In the genomic region with DNA sequence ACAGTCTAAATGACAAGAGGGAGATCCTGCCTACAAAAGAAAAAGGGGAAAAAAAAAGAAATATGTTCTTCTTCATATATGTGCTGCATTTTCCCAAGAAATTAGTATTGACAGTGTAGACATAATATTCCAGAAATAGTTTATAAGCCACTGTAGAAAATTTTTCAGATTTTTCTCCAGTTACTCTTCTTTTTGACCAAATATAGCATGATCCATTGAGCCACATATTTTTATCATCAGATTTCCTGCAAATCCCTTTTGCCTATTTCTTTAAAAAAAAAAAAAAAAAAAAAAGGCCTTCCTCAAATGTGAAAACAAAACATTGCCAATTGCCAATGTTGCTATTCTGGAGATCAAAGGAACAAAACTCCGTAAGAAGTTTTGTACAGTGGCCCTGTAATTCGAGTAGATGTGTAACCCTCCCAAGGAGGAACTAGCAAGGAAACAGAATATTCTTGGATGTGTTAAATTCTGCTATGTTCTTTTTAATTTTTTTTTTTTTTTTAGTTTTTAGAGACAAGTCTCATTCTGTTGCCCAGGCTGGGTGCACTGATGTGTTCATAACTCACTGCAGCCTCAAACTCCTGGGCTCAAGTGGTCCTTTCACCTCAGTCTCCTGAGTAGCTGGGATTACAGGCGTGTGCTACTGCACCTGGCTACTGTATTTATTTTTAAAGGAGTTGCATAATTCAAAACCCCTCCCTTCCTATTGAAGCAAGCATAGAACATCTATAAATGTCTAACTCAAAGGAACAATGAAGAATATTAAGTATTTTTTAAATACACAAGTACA, we compare ENCODE assay signal across 21 cellular contexts. TPM values are rescaled to one million over a fixed set of nuclear protein-coding genes. Genes with fewer than 3 reads are reported as not detected.
DNase-seq lines count a peak whose midpoint lies in the region; ATAC-seq and TF ChIP-seq lines count a peak whose summit lies in the region.
"Had no signal": no experiment of that assay in that cellular context is flagged by ENCODE, and none has a peak within 500 bp of the region (broad histone marks: within the 10 kb centered on the region; RNA-seq: fewer than 3 reads in every experiment).

No MANE protein-coding gene starts in this region.

- H3K27me3 Mint-ChIP-seq in GM23338 (ENCODE audit: insufficient read depth, low read depth, poor library complexity) = peaks cover 2% of the 10 kb centered on the region
- H3K27me3 Mint-ChIP-seq in activated CD4-positive, alpha-beta memory T cell treated with anti-CD3 and anti-CD28 coated beads, Interleukin-2, amount 10 ng/mL, durations not matched to agents 7 days and 5 days = no peaks in the 10 kb centered on the region
- H3K27me3 Mint-ChIP-seq: T-helper 17 cell had no signal

- no peaks in the 10 kb centered on the region for H3K4me1 ChIP-seq in GM23338 (ENCODE audit: insufficient read depth)

- ATAC-seq in GM23338 = no peak
- ATAC-seq in sciatic nerve = peak; percentile 20
- ATAC-seq: right cardiac atrium, T-helper 17 cell, WTC11 had no signal

- no peaks in the 10 kb centered on the region for H3K9me2 ChIP-seq in GM23338 (ENCODE audit: insufficient read depth)

- H3K36me3 ChIP-seq in GM23338 (ENCODE audit: insufficient read depth) = peaks cover 42% of the 10 kb centered on the region
- H3K36me3 ChIP-seq: cardiac muscle cell had no signal

- CTCF ChIA-PET in activated CD4-positive, alpha-beta memory T cell treated with anti-CD3 and anti-CD28 coated beads, Interleukin-2, amount 10 ng/mL, durations not matched to agents 7 days and 5 days (lab: Charles Lee) = no interaction called here

- no peaks in the 10 kb centered on the region for H3F3A ChIP-seq in GM23338 (replicated peaks; ENCODE audit: low read depth)

- no peaks in the 10 kb centered on the region for H3K4me1 Mint-ChIP-seq in GM23338
- H3K4me1 Mint-ChIP-seq in activated CD4-positive, alpha-beta memory T cell treated with anti-CD3 and anti-CD28 coated beads, Interleukin-2, amount 10 ng/mL, durations not matched to agents 7 days and 5 days = no peaks in the 10 kb centered on the region
- H3K4me1 Mint-ChIP-seq: WTC11 had no signal

- no peak overlapping the region for H3K4me2 ChIP-seq in GM23338

- DNase-seq in NCI-H510A treated with DMSO at 0.1 percent for 48 hours (lab: John Stamatoyannopoulos, UW) = peak; percentile 21
- no peak for DNase-seq in NCI-H510A (lab: John Stamatoyannopoulos, UW)
- no peak for DNase-seq in GM23338 (ENCODE audit: low spot score)
- DNase-seq in cardiac fibroblast (ENCODE audit: low read depth in 2 of 2) = peak; percentile 10 to 15
- no peak for DNase-seq in sciatic nerve (ENCODE audit: low spot score)
- DNase-seq in kidney tubule cell (ENCODE audit: low spot score) = no peak
- DNase-seq in T-helper 2 cell = no peak
- DNase-seq in activated CD4-positive, alpha-beta memory T cell treated with anti-CD3 and anti-CD28 coated beads, Interleukin-2, amount 10 ng/mL, durations not matched to agents 7 days and 5 days = no peak
- DNase-seq: adrenal gland; dorsolateral prefrontal cortex; erythroblast; H7; NCI-H2227 treated with DMSO at 0.1 percent for 48 hours; right cardiac atrium; SHP77; stimulated activated naive CD4-positive, alpha-beta T cell; T-helper 17 cell; tibial artery had no signal

- H3K79me2 ChIP-seq in GM23338 (replicated peaks; ENCODE audit: insufficient read depth) = peaks cover 2% of the 10 kb centered on the region; the same call in 1 of the 2 replicates

- no peak overlapping the region for H3K27ac Mint-ChIP-seq in GM23338
- H3K27ac Mint-ChIP-seq in activated CD4-positive, alpha-beta memory T cell treated with anti-CD3 and anti-CD28 coated beads, Interleukin-2, amount 10 ng/mL, durations not matched to agents 7 days and 5 days = no peak overlapping the region
- H3K27ac Mint-ChIP-seq: T-helper 17 cell had no signal

- no peaks in the 10 kb centered on the region for H3K27me3 ChIP-seq in GM23338 (ENCODE audit: insufficient read depth)
- H3K27me3 ChIP-seq: adrenal gland, cardiac muscle cell, dorsolateral prefrontal cortex, tibial artery had no signal

- intact Hi-C loops in sciatic nerve (cut with DNase I) = no loop called here

- no peak overlapping the region for H3K4me3 Mint-ChIP-seq in GM23338
- H3K4me3 Mint-ChIP-seq in activated CD4-positive, alpha-beta memory T cell treated with anti-CD3 and anti-CD28 coated beads, Interleukin-2, amount 10 ng/mL, durations not matched to agents 7 days and 5 days = no peak overlapping the region
- H3K4me3 Mint-ChIP-seq: T-helper 17 cell, WTC11 had no signal

- POLR2A ChIA-PET in activated CD4-positive, alpha-beta memory T cell treated with anti-CD3 and anti-CD28 coated beads, Interleukin-2, amount 10 ng/mL, durations not matched to agents 7 days and 5 days (lab: Charles Lee) = no interaction called here

- peaks cover 6% of the 10 kb centered on the region; the same call in 1 of the 3 replicates for H3K36me3 Mint-ChIP-seq in GM23338 (ENCODE audit: low read depth)
- peaks cover 57% of the 10 kb centered on the region for H3K36me3 Mint-ChIP-seq in activated CD4-positive, alpha-beta memory T cell treated with anti-CD3 and anti-CD28 coated beads, Interleukin-2, amount 10 ng/mL, durations not matched to agents 7 days and 5 days (ENCODE audit: low read depth)

- TF ChIP-seq CTCF in GM23338 (conservative IDR thresholded peaks at IDR 0.05; ENCODE audit: low read depth in 2 of 2) (no peak), cardiac fibroblast (IDR thresholded peaks at IDR 0.05; ENCODE audit: low read depth, low read length) (no peak)

- H4K20me1 ChIP-seq in GM23338 (replicated peaks; ENCODE audit: insufficient read depth) = no peaks in the 10 kb centered on the region

- no peak overlapping the region for H2AFZ ChIP-seq in GM23338

- H3K9me3 Mint-ChIP-seq in GM23338 = no peaks in the 10 kb centered on the region
- H3K9me3 Mint-ChIP-seq in activated CD4-positive, alpha-beta memory T cell treated with anti-CD3 and anti-CD28 coated beads, Interleukin-2, amount 10 ng/mL, durations not matched to agents 7 days and 5 days = no peaks in the 10 kb centered on the region
- H3K9me3 Mint-ChIP-seq: WTC11 had no signal

- H3K4me3 ChIP-seq in GM23338 = no peak overlapping the region
- H3K4me3 ChIP-seq in cardiac fibroblast (replicated peaks in 1 of 2; ENCODE audit: low read depth in 2 of 2, low read length in 2 of 2) = no peak overlapping the region
- H3K4me3 ChIP-seq: adrenal gland, cardiac muscle cell, dorsolateral prefrontal cortex, tibial artery had no signal

- H3K27ac ChIP-seq in GM23338 (ENCODE audit: low read depth) = 0 out of 2 replicates have a peak overlapping the region, but pooled peaks have one; percentile 9
- H3K27ac ChIP-seq: cardiac muscle cell, tibial artery had no signal

TF ChIP-seq in GM23338, 12 proteins besides CTCF, POLR2A, EP300 and RAD21 (continues in another document):
- TF ChIP-seq JUNB (IDR thresholded peaks at IDR 0.05; ENCODE audit: unreplicated experiment) = no peak
- TF ChIP-seq STAT1 (IDR thresholded peaks at IDR 0.05; ENCODE audit: unreplicated experiment) = no peak
- TF ChIP-seq NANOG (IDR thresholded peaks at IDR 0.05; ENCODE audit: borderline replicate concordance) = no peak
- no peak for TF ChIP-seq POLR2AphosphoS5 (IDR thresholded peaks at IDR 0.05; ENCODE audit: low read depth)
- TF ChIP-seq ZNF114 (CRISPR knock-in tag; IDR thresholded peaks at IDR 0.05) = no peak
- TF ChIP-seq EZH2 (IDR thresholded peaks at IDR 0.05; ENCODE audit: low read depth, unreplicated experiment) = no peak
- TF ChIP-seq, protein P1, sequence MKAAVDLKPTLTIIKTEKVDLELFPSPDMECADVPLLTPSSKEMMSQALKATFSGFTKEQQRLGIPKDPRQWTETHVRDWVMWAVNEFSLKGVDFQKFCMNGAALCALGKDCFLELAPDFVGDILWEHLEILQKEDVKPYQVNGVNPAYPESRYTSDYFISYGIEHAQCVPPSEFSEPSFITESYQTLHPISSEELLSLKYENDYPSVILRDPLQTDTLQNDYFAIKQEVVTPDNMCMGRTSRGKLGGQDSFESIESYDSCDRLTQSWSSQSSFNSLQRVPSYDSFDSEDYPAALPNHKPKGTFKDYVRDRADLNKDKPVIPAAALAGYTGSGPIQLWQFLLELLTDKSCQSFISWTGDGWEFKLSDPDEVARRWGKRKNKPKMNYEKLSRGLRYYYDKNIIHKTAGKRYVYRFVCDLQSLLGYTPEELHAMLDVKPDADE (IDR thresholded peaks at IDR 0.05) = no peak
- no peak for TF ChIP-seq CREB1 (CRISPR knock-in tag; IDR thresholded peaks at IDR 0.05; ENCODE audit: low read depth)
- no peak for TF ChIP-seq REST (IDR thresholded peaks at IDR 0.05; ENCODE audit: unreplicated experiment)
- no peak for TF ChIP-seq ZNF331 (CRISPR knock-in tag; IDR thresholded peaks at IDR 0.05; ENCODE audit: low read depth)

RNA-seq across cellular contexts. Expression of gene CABYR, which starts 12.5 kb away (rescaled TPM):
- total RNA-seq in GM23338 (2014; rRNA removed; shearing (Covaris generic)) = 34.6 and 48.4 TPM in 2 replicates
- 20.2 and 24.0 TPM in 2 replicates for polyA plus RNA-seq in GM23338 (2016; fragmentation: Nextera tagmentation; extraction: Ambion mirVana)
- 1.5 TPM for total RNA-seq in sciatic nerve
- total RNA-seq in activated CD4-positive, alpha-beta memory T cell treated with anti-CD3 and anti-CD28 coated beads, Interleukin-2, amount 10 ng/mL, durations not matched to agents 7 days and 5 days = under 1 TPM; 0.48 to 0.95 TPM
- total RNA-seq: OCI-LY7 had no signal

Comparison
In these comparisons a context has a peak if more than half of its experiments do, and no peak if none do; other contexts are left out.
1. DNase-seq: peak in NCI-H510A treated with DMSO at 0.1 percent for 48 hours (single experiment) and cardiac fibroblast (2 of 2); none in NCI-H510A (single experiment), GM23338 (single experiment), sciatic nerve (single experiment), kidney tubule cell (single experiment), T-helper 2 cell (0 of 5) and activated CD4-positive, alpha-beta memory T cell treated with anti-CD3 and anti-CD28 coated beads, Interleukin-2, amount 10 ng/mL, durations not matched to agents 7 days and 5 days (single experiment).
2. RNA of gene CABYR, which starts 12.5 kb away (total RNA-seq): 34.6 to 48.4 TPM in GM23338; 1.5 TPM in sciatic nerve (single experiment) and 0.48 to 0.95 TPM in activated CD4-positive, alpha-beta memory T cell treated with anti-CD3 and anti-CD28 coated beads, Interleukin-2, amount 10 ng/mL, durations not matched to agents 7 days and 5 days; every median in the first group is over 10 times any median in the second.